In the genomic region with DNA sequence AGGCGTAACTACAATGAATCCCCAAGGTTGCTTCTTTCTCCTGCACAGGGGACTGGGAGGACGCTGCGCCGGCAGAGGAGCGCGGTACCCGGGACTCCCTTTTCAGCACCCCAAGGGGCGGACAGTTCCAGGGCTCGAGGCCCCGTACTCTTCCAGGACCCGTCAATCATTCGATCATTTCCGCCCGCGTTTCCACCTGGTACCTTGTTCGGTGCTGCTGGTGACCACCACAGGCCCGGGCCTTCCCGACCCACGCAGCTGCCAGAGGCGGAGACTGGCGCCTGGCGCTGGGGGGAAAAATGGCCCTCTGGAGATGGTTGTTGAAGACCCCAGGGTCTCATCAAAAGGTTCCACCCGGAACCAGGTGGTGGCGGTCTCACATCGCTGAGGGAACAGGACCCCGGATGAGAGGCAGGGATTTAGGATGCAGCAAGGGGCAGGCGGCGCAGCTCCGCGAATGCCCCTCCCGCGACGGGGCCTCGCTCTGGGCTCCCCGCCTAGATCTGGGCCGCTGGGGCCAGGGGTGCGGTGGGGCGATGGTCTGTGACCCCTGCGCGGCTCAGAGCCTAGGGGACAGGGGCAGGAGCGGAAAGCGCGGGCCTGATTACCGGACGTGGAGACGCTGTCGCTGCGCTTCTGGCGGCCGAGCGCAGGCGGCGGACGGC, we compare ENCODE assay signal across 10 cellular contexts. TPM values are rescaled to one million over a fixed set of nuclear protein-coding genes. Genes with fewer than 3 reads are reported as not detected.
DNase-seq lines count a peak whose midpoint lies in the region; ATAC-seq and TF ChIP-seq lines count a peak whose summit lies in the region.
"Had no signal": no experiment of that assay in that cellular context is flagged by ENCODE, and none has a peak within 500 bp of the region (broad histone marks: within the 10 kb centered on the region; RNA-seq: fewer than 3 reads in every experiment).

No MANE protein-coding gene starts in this region.

- no peak for TF ChIP-seq CTCF in MCF 10A (IDR thresholded peaks at IDR 0.05; ENCODE audit: unreplicated experiment)

- POLR2A ChIA-PET in activated CD4-positive, alpha-beta T cell treated with anti-CD3 and anti-CD28 coated beads for 36 hours (lab: Charles Lee): no interaction called here
- POLR2A ChIA-PET in MCF 10A (lab: Yijun Ruan, JAX): interaction anchor here (1.2 kb wide), 1 partner anchor 12 kb away, joined by 3 read pairs; no protein-coding TSS in a partner anchor

- H3K27me3 ChIP-seq in iPS-15b (ENCODE audit: control insufficient read depth, insufficient read depth, low read length): peaks cover 99% of the 10 kb centered on the region

- H3K9me3 Mint-ChIP-seq in activated CD4-positive, alpha-beta T cell treated with anti-CD3 and anti-CD28 coated beads for 36 hours (ENCODE audit: low read depth): no peaks in the 10 kb centered on the region
- H3K9me3 Mint-ChIP-seq in MCF 10A (ENCODE audit: unreplicated experiment): no peaks in the 10 kb centered on the region
- H3K9me3 Mint-ChIP-seq: activated T-helper 17 cell treated with anti-CD3 and anti-CD28 coated beads, Interleukin-2, amount 50 U/mL, for 72 hours had no signal

- peak overlapping the region; percentile 69 for H3K4me3 ChIP-seq in iPS-15b (ENCODE audit: low read depth, low read length)

- no peaks in the 10 kb centered on the region for H3K9me3 ChIP-seq in iPS-15b (ENCODE audit: control insufficient read depth, insufficient read depth, low read length)

- intact Hi-C loops in activated CD4-positive, alpha-beta T cell treated with anti-CD3 and anti-CD28 coated beads for 36 hours (cut with DNase I, micrococcal nuclease): loop anchor here (5.0 kb wide), 5 partner anchors 81 to 1126 kb away; partner anchors contain the start of genes APMAP (in 2 of the 2), ABHD12 (in 1 of the 2) and ENTPD6 (in 1 of the 2)
- intact Hi-C loops in MCF 10A (cut with micrococcal nuclease): no loop called here

- ATAC-seq in activated CD4-positive, alpha-beta T cell treated with anti-CD3 and anti-CD28 coated beads for 36 hours: no peak
- no peak for ATAC-seq in HG02763 (IDR thresholded peaks at IDR 0.05; ENCODE audit: unreplicated experiment)
- ATAC-seq: activated T-helper 17 cell treated with anti-CD3 and anti-CD28 coated beads, Interleukin-2, amount 50 U/mL, for 72 hours; Panc1 had no signal

- no peak overlapping the region for H3K27ac Mint-ChIP-seq in activated CD4-positive, alpha-beta T cell treated with anti-CD3 and anti-CD28 coated beads for 36 hours
- H3K27ac Mint-ChIP-seq in MCF 10A (ENCODE audit: low read depth, unreplicated experiment): no peak overlapping the region
- H3K27ac Mint-ChIP-seq: activated T-helper 17 cell treated with anti-CD3 and anti-CD28 coated beads, Interleukin-2, amount 50 U/mL, for 72 hours had no signal

- peak; percentile 70 for DNase-seq in activated CD4-positive, alpha-beta T cell treated with anti-CD3 and anti-CD28 coated beads for 36 hours
- DNase-seq in activated CD4-positive, alpha-beta T cell treated with anti-CD3 and anti-CD28 coated beads for 1 hour: no peak
- DNase-seq in activated gamma-delta T cell treated with anti-CD3 and anti-CD28 coated beads, Interleukin-2, amount 50 U/mL, for 16 hours (ENCODE audit: low read depth): peak; percentile 21
- peak; percentile 73 for DNase-seq in stimulated activated CD8-positive, alpha-beta memory T cell treated with anti-CD3 and anti-CD28 coated beads, Interleukin-4, amount 100 ng/mL, for 48 hours
- DNase-seq in MCF 10A (ENCODE audit: unreplicated experiment): no peak
- DNase-seq in NCI-H446 (lab: John Stamatoyannopoulos, UW): no peak

- peaks cover 2% of the 10 kb centered on the region for H3K36me3 Mint-ChIP-seq in activated CD4-positive, alpha-beta T cell treated with anti-CD3 and anti-CD28 coated beads for 36 hours (ENCODE audit: low read depth)
- no peaks in the 10 kb centered on the region for H3K36me3 Mint-ChIP-seq in MCF 10A (ENCODE audit: insufficient read depth, unreplicated experiment)

- no peaks in the 10 kb centered on the region for H3K36me3 ChIP-seq in iPS-15b (ENCODE audit: control insufficient read depth, insufficient read depth, low read length)

- peaks cover 31% of the 10 kb centered on the region for H3K4me1 Mint-ChIP-seq in activated CD4-positive, alpha-beta T cell treated with anti-CD3 and anti-CD28 coated beads for 36 hours
- peaks cover 8% of the 10 kb centered on the region for H3K4me1 Mint-ChIP-seq in MCF 10A (ENCODE audit: insufficient read depth, unreplicated experiment)

- no peak overlapping the region for H3K9ac ChIP-seq in iPS-15b (ENCODE audit: low read depth, low read length)

- no peak overlapping the region for H3K4me3 Mint-ChIP-seq in activated CD4-positive, alpha-beta T cell treated with anti-CD3 and anti-CD28 coated beads for 36 hours
- no peak overlapping the region for H3K4me3 Mint-ChIP-seq in MCF 10A (ENCODE audit: unreplicated experiment)
- H3K4me3 Mint-ChIP-seq: activated T-helper 17 cell treated with anti-CD3 and anti-CD28 coated beads, Interleukin-2, amount 50 U/mL, for 72 hours had no signal

- CTCF ChIA-PET in activated CD4-positive, alpha-beta T cell treated with anti-CD3 and anti-CD28 coated beads for 36 hours (lab: Charles Lee): interaction anchor here (0.8 kb wide), 1 partner anchor 161 kb away, joined by 3 read pairs; no protein-coding TSS in a partner anchor
- CTCF ChIA-PET in MCF 10A (lab: Yijun Ruan, JAX): interaction anchor here (1.0 kb wide), 1 partner anchor 88 kb away, joined by 3 read pairs; no protein-coding TSS in a partner anchor

- peaks cover 72% of the 10 kb centered on the region for H3K27me3 Mint-ChIP-seq in activated CD4-positive, alpha-beta T cell treated with anti-CD3 and anti-CD28 coated beads for 36 hours
- peaks cover 48% of the 10 kb centered on the region for H3K27me3 Mint-ChIP-seq in MCF 10A (ENCODE audit: insufficient read depth, unreplicated experiment)

- peaks cover 4% of the 10 kb centered on the region for H3K4me1 ChIP-seq in iPS-15b (ENCODE audit: control insufficient read depth, insufficient read depth, low read length)

- no TSS peak for BruUV-seq in MCF 10A (replicated peaks; lab: Mats Ljungman, UMichigan)

RNA-seq across cellular contexts. Expression of gene VSX1, which starts 0.7 kb away (rescaled TPM):
- not detected for total RNA-seq in activated CD4-positive, alpha-beta T cell treated with anti-CD3 and anti-CD28 coated beads for 36 hours
- total RNA-seq in MCF 10A (2022): not detected in 2 replicates
- total RNA-seq: activated T-helper 17 cell treated with anti-CD3 and anti-CD28 coated beads, Interleukin-2, amount 50 U/mL, for 72 hours had no signal

RNA-seq across cellular contexts. Expression of gene ACSS1, which starts 23.3 kb away (rescaled TPM):
- 10 to 100 TPM in 1 of 2 experiments, 1 to 10 TPM in 1; 8.5 to 10.7 TPM for total RNA-seq in activated CD4-positive, alpha-beta T cell treated with anti-CD3 and anti-CD28 coated beads for 36 hours
- 0.51 and 0.83 TPM in 2 replicates for total RNA-seq in MCF 10A (2022)

Comparison
In these comparisons a context has a peak if more than half of its experiments do, and no peak if none do; other contexts are left out.
1. DNase-seq: peak in activated CD4-positive, alpha-beta T cell treated with anti-CD3 and anti-CD28 coated beads for 36 hours (single experiment), activated gamma-delta T cell treated with anti-CD3 and anti-CD28 coated beads, Interleukin-2, amount 50 U/mL, for 16 hours (single experiment) and stimulated activated CD8-positive, alpha-beta memory T cell treated with anti-CD3 and anti-CD28 coated beads, Interleukin-4, amount 100 ng/mL, for 48 hours (single experiment); none in activated CD4-positive, alpha-beta T cell treated with anti-CD3 and anti-CD28 coated beads for 1 hour (single experiment), MCF 10A (single experiment) and NCI-H446 (0 of 2).